Comparison of ENCODE assay signal across 8 cellular contexts in genomic region chr2:130797493-130798435, GRCh38. TPM values are rescaled to one million over a fixed set of nuclear protein-coding genes. Genes with fewer than 3 reads are reported as not detected.
DNase-seq lines count a peak whose midpoint lies in the region; ATAC-seq and TF ChIP-seq lines count a peak whose summit lies in the region.

No MANE protein-coding gene starts in this region.

- H3K4me3 ChIP-seq in BJ (ENCODE audit: low read depth, low read length) (peak overlapping the region; percentile 88), liver (ENCODE audit: low read depth in 1 of 3, low read length in 3 of 3) (peak overlapping the region; percentile 73 to 78 (median 76))

- peak; percentile 26 for DNase-seq in BJ (ENCODE audit: low read depth)
- DNase-seq in NCI-H460 (ENCODE audit: extremely low read depth, low read depth): peak; percentile 91
- DNase-seq in activated CD4-positive, alpha-beta T cell treated with anti-CD3 and anti-CD28 coated beads for 48 hours: peak; percentile 95
- DNase-seq in dedifferentiated amniotic fluid mesenchymal stem cell (ENCODE audit: extremely low spot score): peak; percentile 83
- peak; percentile 93 to 96 for DNase-seq in stimulated activated CD4-positive, alpha-beta T cell treated with anti-CD3 and anti-CD28 coated beads, Interleukin-2, amount 100 ng/mL, for 48 hours

- TF ChIP-seq RAD21 in liver (IDR thresholded peaks at IDR 0.05): peak; percentile 69 to 80

- H3K27me3 ChIP-seq in BJ (ENCODE audit: control insufficient read depth, insufficient read depth, low read length) (peaks cover 2% of the 10 kb centered on the region; the same call in 1 of the 2 replicates), liver (ENCODE audit: control insufficient read depth in 4 of 4, insufficient read depth in 4 of 4, low read length in 3 of 4) (no peaks in the 10 kb centered on the region)

- H3K9me3 ChIP-seq in liver (ENCODE audit: control insufficient read depth in 4 of 4, low read length in 3 of 4): no peaks in the 10 kb centered on the region

- H3K27ac ChIP-seq in liver (ENCODE audit: low read depth in 1 of 2, low read length in 2 of 2): peak overlapping the region; percentile 52 to 75

- ATAC-seq in GM19025 (IDR thresholded peaks at IDR 0.05; ENCODE audit: low read depth, unreplicated experiment) (peak; percentile 93), HG03196 (IDR thresholded peaks at IDR 0.05; ENCODE audit: unreplicated experiment) (peak; percentile 92)

- H3K4me1 ChIP-seq in liver (ENCODE audit: control insufficient read depth in 4 of 4, insufficient read depth in 4 of 4, low read length in 3 of 4): peaks cover 0 to 11% (median 6%) of the 10 kb centered on the region in 4 donors

- POLR2A ChIA-PET in BJ (lab: Charles Lee): no interaction called here

- under 1% methylated on average over 96 of the region's 96 CpGs for WGBS in liver

- CTCF ChIA-PET in BJ (lab: Yijun Ruan, JAX): interaction anchor here (0.6 to 6.1 kb wide), 46 partner anchors 10 to 847 kb away, joined by 3 to 177 read pairs (median 4); no protein-coding TSS in a partner anchor

- TF ChIP-seq CTCF in BJ (IDR thresholded peaks at IDR 0.05; ENCODE audit: insufficient read depth, low read depth, low read length): peak; percentile 94
- TF ChIP-seq CTCF in liver (IDR thresholded peaks at IDR 0.05; ENCODE audit: low read depth, low read length, missing input control): peak; percentile 86

- H3K9ac ChIP-seq in liver (ENCODE audit: low read depth in 1 of 2, low read length in 2 of 2): peak overlapping the region; percentile 2 to 31

- no peaks in the 10 kb centered on the region for H3K36me3 ChIP-seq in BJ (ENCODE audit: control insufficient read depth, insufficient read depth, low read length)
- no peaks in the 10 kb centered on the region for H3K36me3 ChIP-seq in liver (ENCODE audit: control insufficient read depth in 4 of 4, insufficient read depth in 3 of 4, low read depth in 1 of 4, low read length in 3 of 4)

TF ChIP-seq in liver, 16 proteins besides CTCF, POLR2A, EP300 and RAD21:
- TF ChIP-seq REST (IDR thresholded peaks at IDR 0.05): no peak
- TF ChIP-seq NR2F2 (IDR thresholded peaks at IDR 0.05): no peak
- TF ChIP-seq HNF4A (conservative IDR thresholded peaks at IDR 0.05): no peak
- no peak for TF ChIP-seq ZBTB33 (IDR thresholded peaks at IDR 0.05)
- no peak for TF ChIP-seq TAF1 (conservative IDR thresholded peaks at IDR 0.05)
- TF ChIP-seq MAX (IDR thresholded peaks at IDR 0.05): no peak
- TF ChIP-seq HNF4G (IDR thresholded peaks at IDR 0.05): no peak

RNA-seq across cellular contexts. Expression of gene ARHGEF4, which starts 39.0 kb away (rescaled TPM):
- polyA plus RNA-seq in BJ (2011; rRNA removed) (6.8 and 15.1 TPM in 2 replicates), liver (under 1 TPM in 1 of 2 donors, not detected in 1; 0.08 TPM)
- polyA minus RNA-seq in BJ (2011; rRNA and poly(A)+ RNA removed): 7.3 and 9.6 TPM in 2 replicates
- total RNA-seq in NCI-H460 (2014; rRNA removed; shearing (Covaris generic)): 3.8 and 4.2 TPM in 2 replicates
- polyA plus RNA-seq in NCI-H460 (2014; cell fraction: nucleus; rRNA removed): 13.6 and 21.9 TPM in 2 replicates
- total RNA-seq in liver: under 1 TPM in 1 of 2 donors, not detected in 1; 0.08 TPM

RNA-seq across cellular contexts. Expression of gene AMER3, which starts 42.4 kb away (rescaled TPM):
- not detected in 2 replicates for polyA plus RNA-seq in BJ (2011; rRNA removed)
- not detected in 2 replicates for polyA minus RNA-seq in BJ (2011; rRNA and poly(A)+ RNA removed)
- not detected in 2 replicates for total RNA-seq in NCI-H460 (2014; rRNA removed; shearing (Covaris generic))
- not detected in 2 replicates for polyA plus RNA-seq in NCI-H460 (2014; cell fraction: nucleus; rRNA removed)
- total RNA-seq in liver: not detected
- not detected for polyA plus RNA-seq in liver

Comparison
In these comparisons a context has a peak if more than half of its experiments do, and no peak if none do; other contexts are left out.
1. Peak in every context shown above with its lines: DNase-seq, ATAC-seq, H3K4me3 ChIP-seq and H3K27ac ChIP-seq.
2. DNase-seq: peak in every context shown above with its lines; median percentile 95 in activated CD4-positive, alpha-beta T cell treated with anti-CD3 and anti-CD28 coated beads for 48 hours; 94 in stimulated activated CD4-positive, alpha-beta T cell treated with anti-CD3 and anti-CD28 coated beads, Interleukin-2, amount 100 ng/mL, for 48 hours; 91 in NCI-H460; 83 in dedifferentiated amniotic fluid mesenchymal stem cell; 26 in BJ.